Comparison of ENCODE assay signal across 8 cellular contexts in genomic region chr5:159987031-159987674, GRCh38. TPM values are rescaled to one million over a fixed set of nuclear protein-coding genes. Genes with fewer than 3 reads are reported as not detected.
A peak's percentile ranks its signal among the peaks of the same experiment; 100 is the strongest.
DNase-seq lines count a peak whose midpoint lies in the region; ATAC-seq and TF ChIP-seq lines count a peak whose summit lies in the region.

No MANE protein-coding gene starts in this region.

- H3K4me3 Mint-ChIP-seq in activated CD4-positive, alpha-beta T cell treated with anti-CD3 and anti-CD28 coated beads, Interleukin-2, amount 10 ng/mL, durations not matched to agents 7 days and 5 days, result peak overlapping the region; percentile 44
- H3K4me3 Mint-ChIP-seq in dendritic cell treated with granulocyte-macrophage colony-stimulating factor and Interleukin-4, amounts not matched to agents 40 ng/mL and 50 ng/mL, for 4 days, result peak overlapping the region; percentile 66

- H3K4me1 Mint-ChIP-seq in activated CD4-positive, alpha-beta T cell treated with anti-CD3 and anti-CD28 coated beads, Interleukin-2, amount 10 ng/mL, durations not matched to agents 7 days and 5 days, result peaks cover 3% of the 10 kb centered on the region
- no peaks in the 10 kb centered on the region for H3K4me1 Mint-ChIP-seq in dendritic cell treated with granulocyte-macrophage colony-stimulating factor and Interleukin-4, amounts not matched to agents 40 ng/mL and 50 ng/mL, for 4 days (ENCODE audit: low read depth)

- H3K9me3 ChIP-seq in liver (ENCODE audit: control insufficient read depth in 4 of 4, low read length in 3 of 4), result no peaks in the 10 kb centered on the region

- H3K27ac Mint-ChIP-seq in activated CD4-positive, alpha-beta T cell treated with anti-CD3 and anti-CD28 coated beads, Interleukin-2, amount 10 ng/mL, durations not matched to agents 7 days and 5 days, result no peak overlapping the region
- H3K27ac Mint-ChIP-seq in dendritic cell treated with granulocyte-macrophage colony-stimulating factor and Interleukin-4, amounts not matched to agents 40 ng/mL and 50 ng/mL, for 4 days, result no peak overlapping the region

- peak overlapping the region in 1 of 2 donors; percentile 4 for H3K9ac ChIP-seq in liver (ENCODE audit: low read depth in 1 of 2, low read length in 2 of 2)

- DNase-seq in AG10803 (ENCODE audit: low read depth) (peak; percentile 55), GM19238 (ENCODE audit: insufficient read length, low spot score) (peak; percentile 82), NCI-H510A treated with DMSO at 0.1 percent for 48 hours (lab: John Stamatoyannopoulos, UW) (peak; percentile 62)
- peak; percentile 77 for DNase-seq in activated CD4-positive, alpha-beta T cell treated with anti-CD3 and anti-CD28 coated beads, Interleukin-2, amount 10 ng/mL, durations not matched to agents 7 days and 5 days
- DNase-seq in stimulated activated CD4-positive, alpha-beta T cell treated with anti-CD3 and anti-CD28 coated beads, Interleukin-4, amount 100 ng/mL, for 1 hour, result peak; percentile 76

- peaks cover 0 to 8% (median 7%) of the 10 kb centered on the region in 4 donors for H3K4me1 ChIP-seq in liver (ENCODE audit: control insufficient read depth in 4 of 4, insufficient read depth in 4 of 4, low read length in 3 of 4)

- no peaks in the 10 kb centered on the region for H3K27me3 ChIP-seq in liver (ENCODE audit: control insufficient read depth in 4 of 4, insufficient read depth in 4 of 4, low read length in 3 of 4)

- H3K27ac ChIP-seq in liver (ENCODE audit: low read depth in 1 of 2, low read length in 2 of 2), result peak overlapping the region in 1 of 2 donors; percentile 51

- CTCF ChIA-PET in activated CD4-positive, alpha-beta T cell treated with anti-CD3 and anti-CD28 coated beads, Interleukin-2, amount 10 ng/mL, durations not matched to agents 7 days and 5 days (lab: Charles Lee), result interaction anchor here (0.5 to 1.7 kb wide), 9 partner anchors 9 to 539 kb away, joined by 3 to 8 read pairs (median 4); no protein-coding TSS in a partner anchor

- intact Hi-C loops in dendritic cell treated with granulocyte-macrophage colony-stimulating factor and Interleukin-4, amounts not matched to agents 40 ng/mL and 50 ng/mL, for 4 days (cut with micrococcal nuclease), result no loop called here

- H3K36me3 ChIP-seq in liver (ENCODE audit: control insufficient read depth in 4 of 4, insufficient read depth in 3 of 4, low read depth in 1 of 4, low read length in 3 of 4), result no peaks in the 10 kb centered on the region

- POLR2A ChIA-PET in activated CD4-positive, alpha-beta T cell treated with anti-CD3 and anti-CD28 coated beads, Interleukin-2, amount 10 ng/mL, durations not matched to agents 7 days and 5 days (lab: Charles Lee), result interaction anchor here (0.7 kb wide), 1 partner anchor 723 kb away, joined by 3 read pairs; no protein-coding TSS in a partner anchor

- WGBS in liver, result 3% methylated on average over 50 of the region's 50 CpGs

- peak; percentile 78 for ATAC-seq in HG03378 (IDR thresholded peaks at IDR 0.05; ENCODE audit: unreplicated experiment)

- no peaks in the 10 kb centered on the region for H3K9me3 Mint-ChIP-seq in activated CD4-positive, alpha-beta T cell treated with anti-CD3 and anti-CD28 coated beads, Interleukin-2, amount 10 ng/mL, durations not matched to agents 7 days and 5 days
- H3K9me3 Mint-ChIP-seq in dendritic cell treated with granulocyte-macrophage colony-stimulating factor and Interleukin-4, amounts not matched to agents 40 ng/mL and 50 ng/mL, for 4 days, result no peaks in the 10 kb centered on the region

- H3K4me3 ChIP-seq in AG10803 (ENCODE audit: low read length) (peak overlapping the region; percentile 58), liver (ENCODE audit: low read depth in 1 of 3, low read length in 3 of 3) (peak overlapping the region; percentile 29 to 63 (median 47))

- H3K36me3 Mint-ChIP-seq in activated CD4-positive, alpha-beta T cell treated with anti-CD3 and anti-CD28 coated beads, Interleukin-2, amount 10 ng/mL, durations not matched to agents 7 days and 5 days (ENCODE audit: low read depth), result no peaks in the 10 kb centered on the region
- H3K36me3 Mint-ChIP-seq in dendritic cell treated with granulocyte-macrophage colony-stimulating factor and Interleukin-4, amounts not matched to agents 40 ng/mL and 50 ng/mL, for 4 days (ENCODE audit: low read depth), result no peaks in the 10 kb centered on the region

- peak; percentile 69 for TF ChIP-seq CTCF in AG10803 (conservative IDR thresholded peaks at IDR 0.05; ENCODE audit: low read length)
- TF ChIP-seq CTCF in liver (IDR thresholded peaks at IDR 0.05; ENCODE audit: low read depth, low read length, missing input control), result peak; percentile 83

- peak; percentile 93 to 94 for TF ChIP-seq RAD21 in liver (IDR thresholded peaks at IDR 0.05)

- H3K27me3 Mint-ChIP-seq in activated CD4-positive, alpha-beta T cell treated with anti-CD3 and anti-CD28 coated beads, Interleukin-2, amount 10 ng/mL, durations not matched to agents 7 days and 5 days, result peaks cover 68% of the 10 kb centered on the region
- H3K27me3 Mint-ChIP-seq in dendritic cell treated with granulocyte-macrophage colony-stimulating factor and Interleukin-4, amounts not matched to agents 40 ng/mL and 50 ng/mL, for 4 days, result peaks cover 55% of the 10 kb centered on the region

TF ChIP-seq in liver, 16 proteins besides CTCF, POLR2A, EP300 and RAD21:
- TF ChIP-seq FOXA1 (IDR thresholded peaks at IDR 0.05) (no peak), ZBTB33 (IDR thresholded peaks at IDR 0.05) (no peak), EGR1 (IDR thresholded peaks at IDR 0.05; ENCODE audit: low read depth in 2 of 2) (no peak), NR2F2 (IDR thresholded peaks at IDR 0.05) (no peak), YY1 (IDR thresholded peaks at IDR 0.05) (no peak), ATF3 (IDR thresholded peaks at IDR 0.05) (no peak), FOXA2 (IDR thresholded peaks at IDR 0.05) (no peak), RXRA (IDR thresholded peaks at IDR 0.05) (no peak), TAF1 (conservative IDR thresholded peaks at IDR 0.05) (no peak), SP1 (IDR thresholded peaks at IDR 0.05) (no peak)
- TF ChIP-seq, protein P1, sequence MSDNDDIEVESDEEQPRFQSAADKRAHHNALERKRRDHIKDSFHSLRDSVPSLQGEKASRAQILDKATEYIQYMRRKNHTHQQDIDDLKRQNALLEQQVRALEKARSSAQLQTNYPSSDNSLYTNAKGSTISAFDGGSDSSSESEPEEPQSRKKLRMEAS (IDR thresholded peaks at IDR 0.05), result no peak

RNA-seq across cellular contexts. Expression of gene TTC1, which starts 21.8 kb away (rescaled TPM):
- total RNA-seq in activated CD4-positive, alpha-beta T cell treated with anti-CD3 and anti-CD28 coated beads, Interleukin-2, amount 10 ng/mL, durations not matched to agents 7 days and 5 days, result 10 to 100 TPM; 46.9 to 57.2 TPM
- 10 to 100 TPM; 18.0 to 18.4 TPM for total RNA-seq in liver
- polyA plus RNA-seq in liver, result 10 to 100 TPM; 26.0 to 35.5 TPM
